Comparison of ENCODE assay signal across 1 cellular context in the genomic region with DNA sequence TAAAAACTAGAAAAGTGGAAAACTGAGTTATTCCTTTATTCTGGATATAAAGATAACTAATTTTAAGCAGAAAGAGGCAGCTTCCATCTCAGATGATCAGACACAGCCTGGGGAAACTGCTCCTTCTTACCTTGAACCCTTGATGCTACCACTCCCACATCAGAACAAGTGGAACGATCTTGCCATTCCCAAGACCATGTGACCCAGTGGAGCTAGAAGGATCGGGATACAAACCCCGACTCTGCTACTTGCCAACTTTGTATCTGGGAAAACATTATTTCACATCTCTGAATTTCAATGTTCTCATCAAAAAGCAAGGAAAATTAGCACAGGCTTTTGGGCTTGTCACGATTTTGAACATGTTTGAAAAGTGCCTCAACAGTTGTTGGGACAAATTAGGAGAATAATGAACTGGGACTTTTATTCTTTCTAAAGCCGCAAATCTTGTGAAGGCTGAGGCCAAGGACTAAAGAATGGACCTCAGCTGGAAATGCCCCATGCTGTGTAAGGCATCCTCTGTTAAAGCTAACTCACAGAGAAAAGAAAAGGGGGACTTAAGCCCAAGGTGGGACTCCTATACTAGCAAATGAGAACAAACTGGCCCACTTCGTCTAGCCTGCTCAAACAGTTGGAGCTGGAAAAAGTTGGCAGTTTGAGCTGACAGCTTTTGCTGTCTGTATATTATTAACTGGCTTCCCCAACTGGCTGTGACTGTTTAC.
TF ChIP-seq lines count a peak whose summit lies in the region.

No MANE protein-coding gene starts in this region.

TF ChIP-seq in GM23338, 12 proteins besides CTCF, POLR2A, EP300 and RAD21 (continued from another document):
- TF ChIP-seq, protein P1, sequence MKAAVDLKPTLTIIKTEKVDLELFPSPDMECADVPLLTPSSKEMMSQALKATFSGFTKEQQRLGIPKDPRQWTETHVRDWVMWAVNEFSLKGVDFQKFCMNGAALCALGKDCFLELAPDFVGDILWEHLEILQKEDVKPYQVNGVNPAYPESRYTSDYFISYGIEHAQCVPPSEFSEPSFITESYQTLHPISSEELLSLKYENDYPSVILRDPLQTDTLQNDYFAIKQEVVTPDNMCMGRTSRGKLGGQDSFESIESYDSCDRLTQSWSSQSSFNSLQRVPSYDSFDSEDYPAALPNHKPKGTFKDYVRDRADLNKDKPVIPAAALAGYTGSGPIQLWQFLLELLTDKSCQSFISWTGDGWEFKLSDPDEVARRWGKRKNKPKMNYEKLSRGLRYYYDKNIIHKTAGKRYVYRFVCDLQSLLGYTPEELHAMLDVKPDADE (IDR thresholded peaks at IDR 0.05), result no peak
- no peak for TF ChIP-seq NANOG (IDR thresholded peaks at IDR 0.05; ENCODE audit: borderline replicate concordance)
- TF ChIP-seq, protein P2, sequence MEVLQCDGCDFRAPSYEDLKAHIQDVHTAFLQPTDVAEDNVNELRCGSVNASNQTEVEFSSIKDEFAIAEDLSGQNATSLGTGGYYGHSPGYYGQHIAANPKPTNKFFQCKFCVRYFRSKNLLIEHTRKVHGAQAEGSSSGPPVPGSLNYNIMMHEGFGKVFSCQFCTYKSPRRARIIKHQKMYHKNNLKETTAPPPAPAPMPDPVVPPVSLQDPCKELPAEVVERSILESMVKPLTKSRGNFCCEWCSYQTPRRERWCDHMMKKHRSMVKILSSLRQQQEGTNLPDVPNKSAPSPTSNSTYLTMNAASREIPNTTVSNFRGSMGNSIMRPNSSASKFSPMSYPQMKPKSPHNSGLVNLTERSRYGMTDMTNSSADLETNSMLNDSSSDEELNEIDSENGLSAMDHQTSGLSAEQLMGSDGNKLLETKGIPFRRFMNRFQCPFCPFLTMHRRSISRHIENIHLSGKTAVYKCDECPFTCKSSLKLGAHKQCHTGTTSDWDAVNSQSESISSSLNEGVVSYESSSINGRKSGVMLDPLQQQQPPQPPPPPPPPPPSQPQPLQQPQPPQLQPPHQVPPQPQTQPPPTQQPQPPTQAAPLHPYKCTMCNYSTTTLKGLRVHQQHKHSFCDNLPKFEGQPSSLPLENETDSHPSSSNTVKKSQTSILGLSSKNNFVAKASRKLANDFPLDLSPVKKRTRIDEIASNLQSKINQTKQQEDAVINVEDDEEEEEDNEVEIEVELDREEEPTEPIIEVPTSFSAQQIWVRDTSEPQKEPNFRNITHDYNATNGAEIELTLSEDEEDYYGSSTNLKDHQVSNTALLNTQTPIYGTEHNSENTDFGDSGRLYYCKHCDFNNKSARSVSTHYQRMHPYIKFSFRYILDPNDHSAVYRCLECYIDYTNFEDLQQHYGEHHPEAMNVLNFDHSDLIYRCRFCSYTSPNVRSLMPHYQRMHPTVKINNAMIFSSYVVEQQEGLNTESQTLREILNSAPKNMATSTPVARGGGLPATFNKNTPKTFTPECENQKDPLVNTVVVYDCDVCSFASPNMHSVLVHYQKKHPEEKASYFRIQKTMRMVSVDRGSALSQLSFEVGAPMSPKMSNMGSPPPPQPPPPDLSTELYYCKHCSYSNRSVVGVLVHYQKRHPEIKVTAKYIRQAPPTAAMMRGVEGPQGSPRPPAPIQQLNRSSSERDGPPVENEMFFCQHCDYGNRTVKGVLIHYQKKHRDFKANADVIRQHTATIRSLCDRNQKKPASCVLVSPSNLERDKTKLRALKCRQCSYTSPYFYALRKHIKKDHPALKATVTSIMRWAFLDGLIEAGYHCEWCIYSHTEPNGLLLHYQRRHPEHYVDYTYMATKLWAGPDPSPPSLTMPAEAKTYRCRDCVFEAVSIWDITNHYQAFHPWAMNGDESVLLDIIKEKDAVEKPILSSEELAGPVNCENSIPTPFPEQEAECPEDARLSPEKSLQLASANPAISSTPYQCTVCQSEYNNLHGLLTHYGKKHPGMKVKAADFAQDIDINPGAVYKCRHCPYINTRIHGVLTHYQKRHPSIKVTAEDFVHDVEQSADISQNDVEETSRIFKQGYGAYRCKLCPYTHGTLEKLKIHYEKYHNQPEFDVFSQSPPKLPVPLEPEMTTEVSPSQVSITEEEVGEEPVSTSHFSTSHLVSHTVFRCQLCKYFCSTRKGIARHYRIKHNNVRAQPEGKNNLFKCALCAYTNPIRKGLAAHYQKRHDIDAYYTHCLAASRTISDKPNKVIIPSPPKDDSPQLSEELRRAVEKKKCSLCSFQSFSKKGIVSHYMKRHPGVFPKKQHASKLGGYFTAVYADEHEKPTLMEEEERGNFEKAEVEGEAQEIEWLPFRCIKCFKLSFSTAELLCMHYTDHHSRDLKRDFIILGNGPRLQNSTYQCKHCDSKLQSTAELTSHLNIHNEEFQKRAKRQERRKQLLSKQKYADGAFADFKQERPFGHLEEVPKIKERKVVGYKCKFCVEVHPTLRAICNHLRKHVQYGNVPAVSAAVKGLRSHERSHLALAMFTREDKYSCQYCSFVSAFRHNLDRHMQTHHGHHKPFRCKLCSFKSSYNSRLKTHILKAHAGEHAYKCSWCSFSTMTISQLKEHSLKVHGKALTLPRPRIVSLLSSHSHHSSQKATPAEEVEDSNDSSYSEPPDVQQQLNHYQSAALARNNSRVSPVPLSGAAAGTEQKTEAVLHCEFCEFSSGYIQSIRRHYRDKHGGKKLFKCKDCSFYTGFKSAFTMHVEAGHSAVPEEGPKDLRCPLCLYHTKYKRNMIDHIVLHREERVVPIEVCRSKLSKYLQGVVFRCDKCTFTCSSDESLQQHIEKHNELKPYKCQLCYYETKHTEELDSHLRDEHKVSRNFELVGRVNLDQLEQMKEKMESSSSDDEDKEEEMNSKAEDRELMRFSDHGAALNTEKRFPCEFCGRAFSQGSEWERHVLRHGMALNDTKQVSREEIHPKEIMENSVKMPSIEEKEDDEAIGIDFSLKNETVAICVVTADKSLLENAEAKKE (CRISPR knock-in tag; IDR thresholded peaks at IDR 0.05), result no peak
- no peak for TF ChIP-seq POLR2AphosphoS5 (IDR thresholded peaks at IDR 0.05; ENCODE audit: low read depth)
- no peak for TF ChIP-seq ZNF331 (CRISPR knock-in tag; IDR thresholded peaks at IDR 0.05; ENCODE audit: low read depth)
- TF ChIP-seq EZH2 (IDR thresholded peaks at IDR 0.05; ENCODE audit: low read depth, unreplicated experiment), result no peak
- TF ChIP-seq JUNB (IDR thresholded peaks at IDR 0.05; ENCODE audit: unreplicated experiment), result no peak
- no peak for TF ChIP-seq REST (IDR thresholded peaks at IDR 0.05; ENCODE audit: unreplicated experiment)
